Comparison of ENCODE assay signal across 8 cellular contexts in genomic region chr18:55321268-55322175, GRCh38.
DNase-seq lines count a peak whose midpoint lies in the region; ATAC-seq and TF ChIP-seq lines count a peak whose summit lies in the region.

No MANE protein-coding gene starts in this region.

- no peaks in the 10 kb centered on the region for H3K36me3 Mint-ChIP-seq in WTC11

- TF ChIP-seq POLR2A in stomach (IDR thresholded peaks at IDR 0.05): no peak

- H3K27me3 ChIP-seq in esophagus (ENCODE audit: control insufficient read depth in 1 of 2, insufficient read depth in 2 of 2, low read length in 2 of 2) (no peaks in the 10 kb centered on the region), stomach (peaks cover 0 to 26% (median 3%) of the 10 kb centered on the region in 3 donors)

- TF ChIP-seq CTCF in 22Rv1 (IDR thresholded peaks at IDR 0.05) (no peak), GM12875 (IDR thresholded peaks at IDR 0.05; ENCODE audit: borderline replicate concordance, insufficient read depth, low read depth, low read length) (no peak), WTC11 (IDR thresholded peaks at IDR 0.05) (no peak), mucosa of descending colon (IDR thresholded peaks at IDR 0.05) (no peak), stomach (IDR thresholded peaks at IDR 0.05) (no peak)

- H3K4me1 ChIP-seq in esophagus (ENCODE audit: control insufficient read depth in 2 of 2, insufficient read depth in 2 of 2, low read length in 1 of 2) (no peaks in the 10 kb centered on the region), mucosa of descending colon (ENCODE audit: low read depth) (no peaks in the 10 kb centered on the region), stomach (peaks cover 0 to 49% (median 14%) of the 10 kb centered on the region in 4 donors)

- H3K27ac Mint-ChIP-seq in WTC11: peak overlapping the region; percentile 91

- H3K9me3 ChIP-seq in esophagus (ENCODE audit: control insufficient read depth in 2 of 2, insufficient read depth in 1 of 2, low read depth in 1 of 2, low read length in 1 of 2) (no peaks in the 10 kb centered on the region), mucosa of descending colon (no peaks in the 10 kb centered on the region), stomach (no peaks in the 10 kb centered on the region)

- DNase-seq in NCI-H1417 (lab: John Stamatoyannopoulos, UW): peak; percentile 78 to 98 (median 96)
- DNase-seq in WTC11 (ENCODE audit: low spot score): peak; percentile 90
- DNase-seq in mucosa of descending colon: peak; percentile 84 to 91 (median 87)
- peak; percentile 73 for DNase-seq in stomach

- TF ChIP-seq EP300 in stomach (IDR thresholded peaks at IDR 0.05): no peak

- intact Hi-C loops in mucosa of descending colon (cut with DNase I, micrococcal nuclease): no loop called here
- intact Hi-C loops in stomach (cut with DNase I; ENCODE audit: low total_unique reads): no loop called here

- peaks cover 70% of the 10 kb centered on the region for H3K4me1 Mint-ChIP-seq in WTC11

- CTCF ChIA-PET in WTC11 (lab: Charles Lee): interaction anchor here (0.7 to 3.1 kb wide), 16 partner anchors 8 to 1113 kb away, joined by 3 to 17 read pairs (median 4); no protein-coding TSS in a partner anchor

- POLR2A ChIA-PET in WTC11 (lab: Charles Lee): interaction anchor here (0.6 to 0.7 kb wide), 4 partner anchors 33 to 447 kb away, joined by 3 to 6 read pairs (median 4); no protein-coding TSS in a partner anchor

- H3K4me3 ChIP-seq in GM12875 (ENCODE audit: low read depth, low read length): peak overlapping the region; percentile 67
- peak overlapping the region; percentile 50 to 77 for H3K4me3 ChIP-seq in esophagus (ENCODE audit: low read depth in 1 of 2, low read length in 2 of 2)
- peak overlapping the region; percentile 13 for H3K4me3 ChIP-seq in mucosa of descending colon
- peak overlapping the region; percentile 48 to 53 (median 52) for H3K4me3 ChIP-seq in stomach

- ATAC-seq in HG02642 (IDR thresholded peaks at IDR 0.05; ENCODE audit: poor library complexity, unreplicated experiment) (peak; percentile 71), WTC11 (peak; percentile 74), mucosa of descending colon (peak; percentile 89)

- H3K4me3 Mint-ChIP-seq in WTC11: peak overlapping the region; percentile 84

- no peaks in the 10 kb centered on the region for H3K36me3 ChIP-seq in esophagus (ENCODE audit: control insufficient read depth in 2 of 2, insufficient read depth in 2 of 2, low read length in 1 of 2)
- H3K36me3 ChIP-seq in mucosa of descending colon (ENCODE audit: low read depth): no peaks in the 10 kb centered on the region
- no peaks in the 10 kb centered on the region for H3K36me3 ChIP-seq in stomach

- no peaks in the 10 kb centered on the region for H3K9me3 Mint-ChIP-seq in WTC11

- H3K27me3 Mint-ChIP-seq in WTC11 (ENCODE audit: low read depth): no peaks in the 10 kb centered on the region

- H3K27ac ChIP-seq in 22Rv1 (peak overlapping the region; percentile 42), esophagus (ENCODE audit: low read depth in 2 of 2, low read length in 1 of 2) (peak overlapping the region; percentile 76 to 77), stomach (peak overlapping the region; percentile 30 to 92 (median 90))

- WGBS in esophagus, 2 donors: 1 to 2% methylated on average over 31 of the region's 31 CpGs
- 2 to 5% (median 3%) methylated on average over 31 of the region's 31 CpGs for WGBS in stomach, 5 donors

TF ChIP-seq in WTC11, 78 proteins besides CTCF, POLR2A, EP300 and RAD21:
- TF ChIP-seq MAX (CRISPR knock-in tag; IDR thresholded peaks at IDR 0.05): peak; percentile 35; the same call in 1 of the 2 replicates
- no peak for TF ChIP-seq ZNF425 (CRISPR knock-in tag; conservative IDR thresholded peaks at IDR 0.05)
- TF ChIP-seq, protein P1, sequence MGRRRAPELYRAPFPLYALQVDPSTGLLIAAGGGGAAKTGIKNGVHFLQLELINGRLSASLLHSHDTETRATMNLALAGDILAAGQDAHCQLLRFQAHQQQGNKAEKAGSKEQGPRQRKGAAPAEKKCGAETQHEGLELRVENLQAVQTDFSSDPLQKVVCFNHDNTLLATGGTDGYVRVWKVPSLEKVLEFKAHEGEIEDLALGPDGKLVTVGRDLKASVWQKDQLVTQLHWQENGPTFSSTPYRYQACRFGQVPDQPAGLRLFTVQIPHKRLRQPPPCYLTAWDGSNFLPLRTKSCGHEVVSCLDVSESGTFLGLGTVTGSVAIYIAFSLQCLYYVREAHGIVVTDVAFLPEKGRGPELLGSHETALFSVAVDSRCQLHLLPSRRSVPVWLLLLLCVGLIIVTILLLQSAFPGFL (CRISPR knock-in tag; IDR thresholded peaks at IDR 0.05; ENCODE audit: borderline replicate concordance): no peak
- no peak for TF ChIP-seq FOXK1 (CRISPR knock-in tag; IDR thresholded peaks at IDR 0.05)

Comparison
In these comparisons a context has a peak if more than half of its experiments do, and no peak if none do; other contexts are left out.
1. Peak in every context shown above with its lines: DNase-seq, ATAC-seq, H3K4me3 ChIP-seq and H3K27ac ChIP-seq.
2. H3K4me3 ChIP-seq: peak in every context shown above with its lines; median percentile 67 in GM12875; 64 in esophagus; 52 in stomach; 13 in mucosa of descending colon.